ENCODE assay signal across 23 cellular contexts in genomic region chr2:205785507-205786222, GRCh38.
DNase-seq lines count a peak whose midpoint lies in the region; ATAC-seq and TF ChIP-seq lines count a peak whose summit lies in the region.
"Had no signal": no experiment of that assay in that cellular context is flagged by ENCODE, and none has a peak within 500 bp of the region (broad histone marks: within the 10 kb centered on the region; RNA-seq: fewer than 3 reads in every experiment).

No MANE protein-coding gene starts in this region.

- TF ChIP-seq POLR2A in transverse colon (IDR thresholded peaks at IDR 0.05): no peak

- in situ Hi-C loops in transverse colon (cut with MboI; ENCODE audit: low pct_ligation_motif_present in 1 of 4, low pct_unique_long_range_greater_than_20kb in 1 of 4, low sequenced_read_pairs in 3 of 4): no loop called here

- no peak overlapping the region for H3K4me3 ChIP-seq in adipocyte (ENCODE audit: low read length)
- no peak overlapping the region for H3K4me3 ChIP-seq in transverse colon
- H3K4me3 ChIP-seq in colonic mucosa: no peak overlapping the region
- H3K4me3 ChIP-seq: SK-N-MC, thoracic aorta had no signal

- H3K27me3 ChIP-seq in adipocyte (replicated peaks; ENCODE audit: control insufficient read depth, insufficient read depth, low read length): no peaks in the 10 kb centered on the region
- no peaks in the 10 kb centered on the region for H3K27me3 ChIP-seq in transverse colon
- no peaks in the 10 kb centered on the region for H3K27me3 ChIP-seq in colonic mucosa

- no peaks in the 10 kb centered on the region for H3K36me3 ChIP-seq in adipocyte (ENCODE audit: control insufficient read depth, insufficient read depth, low read length, severe bottlenecking)
- H3K36me3 ChIP-seq in transverse colon: no peaks in the 10 kb centered on the region
- no peaks in the 10 kb centered on the region for H3K36me3 ChIP-seq in colonic mucosa
- H3K36me3 ChIP-seq: thoracic aorta had no signal

- H3K9ac ChIP-seq in adipocyte (ENCODE audit: low read length): no peak overlapping the region
- H3K9ac ChIP-seq in colonic mucosa (ENCODE audit: low read depth in 2 of 2, low read length in 2 of 2): no peak overlapping the region

- H3K9me3 ChIP-seq in adipocyte (ENCODE audit: control insufficient read depth, low read length) (no peaks in the 10 kb centered on the region), transverse colon (no peaks in the 10 kb centered on the region), colonic mucosa (no peaks in the 10 kb centered on the region)
- H3K9me3 ChIP-seq: thoracic aorta had no signal

- 68 to 76% methylated on average over 6 of the region's 6 CpGs for WGBS in transverse colon (ENCODE audit: low coverage in 1 of 2), 2 donors

- DNase-seq in NCI-H1092 treated with DMSO at 0.1 percent for 48 hours (lab: John Stamatoyannopoulos, UW) (peak; percentile 22), NCI-H1092 (lab: John Stamatoyannopoulos, UW) (no peak), adipocyte (ENCODE audit: low read depth) (peak; percentile 8), medulla oblongata (ENCODE audit: extremely low spot score) (peak; percentile 19), transverse colon (no peak), colonic mucosa (no peak), activated T-cell treated with anti-CD3 and anti-CD28 coated beads for 4 hours (no peak)
- DNase-seq: activated CD8-positive, alpha-beta memory T cell treated with anti-CD3 and anti-CD28 coated beads, Interleukin-2, amount 50 U/mL, for 4 hours; activated gamma-delta T cell treated with Interleukin-2 at 50 U/mL for 16 hours; DND-41; Karpas-422; left cardiac atrium; midbrain; NCI-H1048; NCI-H2081 treated with DMSO at 0.1 percent for 48 hours; NCI-H526 treated with DMSO at 0.1 percent for 48 hours had no signal

- no peak for TF ChIP-seq CTCF in transverse colon (IDR thresholded peaks at IDR 0.05)
- TF ChIP-seq CTCF in colonic mucosa (IDR thresholded peaks at IDR 0.05): no peak

- ATAC-seq in HG02759 (IDR thresholded peaks at IDR 0.05; ENCODE audit: unreplicated experiment): no peak
- ATAC-seq: stimulated activated effector memory CD8-positive, alpha-beta T cell treated with anti-CD3 and anti-CD28 coated beads, Interleukin-12 subunit alpha, Interleukin-12 subunit beta, amount 100 ng/mL, for 72 hours; WTC11 had no signal

- peaks cover 9% of the 10 kb centered on the region for H3K4me1 ChIP-seq in adipocyte (ENCODE audit: control insufficient read depth, insufficient read depth, low read length)
- H3K4me1 ChIP-seq in transverse colon: peaks cover 0 to 9% (median 0%) of the 10 kb centered on the region in 4 donors
- H3K4me1 ChIP-seq in colonic mucosa: no peaks in the 10 kb centered on the region

- intact Hi-C loops in transverse colon (cut with DNase I; ENCODE audit: low total_unique reads): no loop called here
- intact Hi-C loops in colonic mucosa (cut with DNase I): no loop called here

- H3K27ac ChIP-seq in transverse colon (peak overlapping the region in 3 of 4 donors; percentile 20 to 87 (median 81)), colonic mucosa (no peak overlapping the region)
- H3K27ac ChIP-seq: 22Rv1, RWPE1, SK-N-MC, thoracic aorta had no signal

- TF ChIP-seq EP300 in transverse colon (IDR thresholded peaks at IDR 0.05; ENCODE audit: low read depth): no peak

Comparison
In these comparisons a context has a peak if more than half of its experiments do, and no peak if none do; other contexts are left out.
1. DNase-seq: peak in NCI-H1092 treated with DMSO at 0.1 percent for 48 hours (single experiment), adipocyte (single experiment) and medulla oblongata (single experiment); none in NCI-H1092 (single experiment), transverse colon (single experiment), colonic mucosa (single experiment) and activated T-cell treated with anti-CD3 and anti-CD28 coated beads for 4 hours (single experiment).